ENCODE assay signal across 8 cellular contexts in the genomic region with DNA sequence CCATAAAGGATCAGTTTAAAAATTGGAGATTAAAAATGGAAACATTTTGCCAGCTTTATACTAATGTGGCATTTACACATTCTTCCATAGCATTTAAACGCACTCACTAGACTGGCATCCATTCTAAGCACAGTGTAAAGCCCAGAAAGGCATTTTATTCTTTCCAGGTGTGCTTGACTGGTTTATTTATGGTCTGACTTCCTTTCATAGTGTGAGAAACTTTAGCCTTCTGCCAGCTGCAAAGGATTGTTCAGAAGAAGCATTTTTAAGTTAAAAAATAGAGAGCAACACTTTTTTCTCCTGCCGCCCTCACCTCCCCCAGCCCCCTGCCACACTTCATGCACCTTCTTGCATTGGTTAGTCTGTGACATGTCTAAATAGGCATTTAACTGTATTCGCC.
"Had no signal": no experiment of that assay in that cellular context is flagged by ENCODE, and none has a peak within 500 bp of the region (broad histone marks: within the 10 kb centered on the region; RNA-seq: fewer than 3 reads in every experiment).

No MANE protein-coding gene starts in this region.

- ATAC-seq: HepG2, K562 had no signal

- H3K27ac ChIP-seq: GM23248, HL-60 had no signal

- H3K9me3 Mint-ChIP-seq: H9 had no signal

- DNase-seq: GM23248, H9, HCEC 1CT, IMR-90, KG1 had no signal

- H3K9ac ChIP-seq: GM23248 had no signal

- H3K27ac Mint-ChIP-seq: H9 had no signal

- H2AFZ ChIP-seq: GM23248 had no signal

- H3K4me3 ChIP-seq: GM23248, K562 had no signal
